In the genomic region with DNA sequence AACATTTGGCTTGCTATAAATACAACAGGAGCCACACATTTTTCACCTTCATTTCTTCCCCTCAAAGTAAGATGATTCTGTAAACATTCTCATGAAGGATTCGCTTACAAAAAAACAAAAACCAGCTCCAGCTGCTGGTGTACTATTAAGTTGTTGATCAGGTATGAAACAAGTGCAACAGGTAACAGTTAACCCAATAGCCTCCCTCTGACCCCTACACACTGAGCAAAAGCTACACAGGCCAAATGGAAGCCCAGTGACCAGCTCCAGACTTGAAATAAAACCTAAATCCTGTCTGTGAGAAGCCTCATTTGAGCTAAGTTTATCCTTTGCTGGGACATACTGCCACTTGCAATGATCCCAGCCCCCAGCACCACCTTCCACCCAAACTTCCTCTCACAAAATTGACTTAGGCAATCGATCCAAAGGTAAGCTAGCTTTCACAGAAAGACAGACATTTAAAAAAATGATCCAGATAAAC, we compare ENCODE assay signal across 10 cellular contexts. TPM values are rescaled to one million over a fixed set of nuclear protein-coding genes. Genes with fewer than 3 reads are reported as not detected.
DNase-seq lines count a peak whose midpoint lies in the region; ATAC-seq, FAIRE-seq and TF ChIP-seq lines count a peak whose summit lies in the region.
"Had no signal": no experiment of that assay in that cellular context is flagged by ENCODE, and none has a peak within 500 bp of the region (broad histone marks: within the 10 kb centered on the region; RNA-seq: fewer than 3 reads in every experiment).

No MANE protein-coding gene starts in this region.

- no peak overlapping the region for H3K4me2 ChIP-seq in HepG2 (ENCODE audit: low read depth, low read length)

- in situ Hi-C loops in HepG2 (cut with HindIII; ENCODE audit: extremely low pct_ligation_motif_present, low pct_unique_long_range_greater_than_20kb) = loop anchor here (10.0 kb wide), 1 partner anchor 242 kb away; no protein-coding TSS in a partner anchor

- H4K20me1 ChIP-seq in HepG2 (ENCODE audit: insufficient read depth, low read length) = no peaks in the 10 kb centered on the region

- TF ChIP-seq POLR2A in HepG2 (IDR thresholded peaks at IDR 0.05; ENCODE audit: insufficient read depth in 1 of 2, low read depth in 2 of 2, low read length in 2 of 2) = no peak

- POLR2A ChIA-PET in HepG2 (lab: Yijun Ruan, JAX) = no interaction called here

- H3K4me1 Mint-ChIP-seq in mesothelial cell of epicardium = peaks cover 44% of the 10 kb centered on the region

- no TSS peak for BruUV-seq in HepG2 (replicated peaks; lab: Mats Ljungman, UMichigan)

- intact Hi-C loops in HepG2 (cut with micrococcal nuclease; ENCODE audit: unreplicated experiment) = no loop called here

- H3K9me3 ChIP-seq in liver (ENCODE audit: control insufficient read depth in 4 of 4, low read length in 3 of 4) (no peaks in the 10 kb centered on the region), HepG2 (ENCODE audit: low read length) (no peaks in the 10 kb centered on the region)

- H3K4me1 ChIP-seq in liver (ENCODE audit: control insufficient read depth in 4 of 4, insufficient read depth in 4 of 4, low read length in 3 of 4) = peaks cover 3 to 17% (median 15%) of the 10 kb centered on the region in 4 donors
- no peaks in the 10 kb centered on the region for H3K4me1 ChIP-seq in HepG2 (ENCODE audit: insufficient read depth, low read length)

- H3K27me3 ChIP-seq in liver (ENCODE audit: control insufficient read depth in 4 of 4, insufficient read depth in 4 of 4, low read length in 3 of 4) = no peaks in the 10 kb centered on the region
- peaks cover 0 to 20% of the 10 kb centered on the region in 2 experiments; a peak in 2 of 5 replicates for H3K27me3 ChIP-seq in HepG2 (ENCODE audit: control insufficient read depth in 1 of 2, insufficient read depth in 2 of 2, low read length in 2 of 2)

- WGBS in liver = 39% methylated on average over 2 of the region's 2 CpGs
- 8% methylated on average over 2 of the region's 2 CpGs for WGBS in HepG2 (ENCODE audit: low lambda C conversion rate)

- H2AFZ ChIP-seq in HepG2 (ENCODE audit: low read length) = no peak overlapping the region

- no peak for FAIRE-seq in HepG2 (lab: Jason Lieb, UNC)

- no peaks in the 10 kb centered on the region for H3K9me3 Mint-ChIP-seq in mesothelial cell of epicardium

- H3K36me3 Mint-ChIP-seq in mesothelial cell of epicardium = no peaks in the 10 kb centered on the region

- H3K79me2 ChIP-seq in HepG2 (ENCODE audit: insufficient read depth, low read length) = no peaks in the 10 kb centered on the region

- ATAC-seq in HepG2 = no peak
- ATAC-seq in HG02884 (IDR thresholded peaks at IDR 0.05; ENCODE audit: unreplicated experiment) = no peak

- peak overlapping the region; percentile 36 to 68 (median 43) for H3K4me3 ChIP-seq in liver (ENCODE audit: low read depth in 1 of 3, low read length in 3 of 3)
- no peak overlapping the region for H3K4me3 ChIP-seq in HepG2 (replicated peaks in 1 of 3; ENCODE audit: insufficient read depth in 1 of 3, low read depth in 2 of 3, low read length in 3 of 3)
- H3K4me3 ChIP-seq in choroid plexus epithelial cell (ENCODE audit: low read depth, low read length) = peak overlapping the region; percentile 66

- TF ChIP-seq EP300 in HepG2 (IDR thresholded peaks at IDR 0.05; ENCODE audit: low read depth in 2 of 2, low read length in 2 of 2) (no peak), HepG2 (CRISPR knock-in tag; IDR thresholded peaks at IDR 0.05; ENCODE audit: borderline replicate concordance) (no peak)

- peak overlapping the region in 1 of 2 donors; percentile 8 for H3K27ac ChIP-seq in liver (ENCODE audit: low read depth in 1 of 2, low read length in 2 of 2)
- H3K27ac ChIP-seq in HepG2 (ENCODE audit: extremely low read length, insufficient read depth, low read length) = no peak overlapping the region

- TF ChIP-seq RAD21 in liver (IDR thresholded peaks at IDR 0.05) (no peak), HepG2 (CRISPR knock-in tag; IDR thresholded peaks at IDR 0.05) (no peak)

- DNase-seq in HepG2 (ENCODE audit: low spot score) (no peak), choroid plexus epithelial cell (ENCODE audit: low read depth) (no peak), mesothelial cell of epicardium (ENCODE audit: low spot score in 2 of 2, unreplicated experiment in 2 of 2) (no peak), GM10266 (ENCODE audit: extremely low spot score) (no peak)
- no peak for DNase-seq in stimulated activated CD8-positive, alpha-beta memory T cell treated with anti-CD3 and anti-CD28 coated beads, Interleukin-4, amount 100 ng/mL, for 48 hours
- no peak for DNase-seq in stimulated activated CD4-positive, alpha-beta T cell treated with anti-CD3 and anti-CD28 coated beads, Interleukin-2, amount 100 ng/mL, for 48 hours
- DNase-seq: DMS 273 treated with DMSO at 0.1 percent for 48 hours, NCI-H2081 treated with DMSO at 0.1 percent for 48 hours had no signal

- H3K27ac Mint-ChIP-seq in mesothelial cell of epicardium = peak overlapping the region; percentile 89

- H3K9ac ChIP-seq in liver (ENCODE audit: low read depth in 1 of 2, low read length in 2 of 2) = no peak overlapping the region
- no peak overlapping the region for H3K9ac ChIP-seq in HepG2 (ENCODE audit: insufficient read depth, low read depth, low read length)

- H3K36me3 ChIP-seq in liver (ENCODE audit: control insufficient read depth in 4 of 4, insufficient read depth in 3 of 4, low read depth in 1 of 4, low read length in 3 of 4) (peaks cover 0 to under 1% (median 0%) of the 10 kb centered on the region in 4 donors), HepG2 (replicated peaks in 1 of 2; ENCODE audit: control insufficient read depth in 1 of 2, insufficient read depth in 2 of 2, low read length in 2 of 2) (no peaks in the 10 kb centered on the region)

- TF ChIP-seq CTCF in liver (IDR thresholded peaks at IDR 0.05; ENCODE audit: low read depth, low read length, missing input control) (no peak), HepG2 (CRISPR knock-in tag; IDR thresholded peaks at IDR 0.05) (no peak), choroid plexus epithelial cell (conservative IDR thresholded peaks at IDR 0.05; ENCODE audit: low read depth, low read length) (no peak), mesothelial cell of epicardium (IDR thresholded peaks at IDR 0.05; ENCODE audit: unreplicated experiment) (no peak), GM10266 (IDR thresholded peaks at IDR 0.05; ENCODE audit: control insufficient read depth, insufficient read depth, low read depth, missing control alignments) (no peak)

- CTCF ChIA-PET in HepG2 (lab: Yijun Ruan, JAX; ENCODE audit: low intra/inter-chr PET ratio, low total read pairs) = no interaction called here

- H3K27me3 Mint-ChIP-seq in mesothelial cell of epicardium (ENCODE audit: low read depth) = peaks cover 19% of the 10 kb centered on the region

- peak overlapping the region; percentile 87 for H3K4me3 Mint-ChIP-seq in mesothelial cell of epicardium

TF ChIP-seq in liver, 16 proteins besides CTCF, POLR2A, EP300 and RAD21 (continues in another document):
- TF ChIP-seq, protein P1, sequence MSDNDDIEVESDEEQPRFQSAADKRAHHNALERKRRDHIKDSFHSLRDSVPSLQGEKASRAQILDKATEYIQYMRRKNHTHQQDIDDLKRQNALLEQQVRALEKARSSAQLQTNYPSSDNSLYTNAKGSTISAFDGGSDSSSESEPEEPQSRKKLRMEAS (IDR thresholded peaks at IDR 0.05) = no peak
- TF ChIP-seq EGR1 (IDR thresholded peaks at IDR 0.05; ENCODE audit: low read depth in 2 of 2) (no peak), YY1 (IDR thresholded peaks at IDR 0.05) (no peak), HNF4G (IDR thresholded peaks at IDR 0.05) (no peak), JUND (IDR thresholded peaks at IDR 0.05) (no peak), SP1 (IDR thresholded peaks at IDR 0.05) (no peak), NR2F2 (IDR thresholded peaks at IDR 0.05) (no peak), GABPA (IDR thresholded peaks at IDR 0.05 in 1 of 2, conservative IDR thresholded peaks at IDR 0.05 in 1 of 2) (no peak)

TF ChIP-seq in HepG2, 621 proteins besides CTCF, POLR2A, EP300 and RAD21 (continues in another document):
- TF ChIP-seq NR2F2 (IDR thresholded peaks at IDR 0.05; ENCODE audit: borderline replicate concordance, low read depth) = no peak
- no peak for TF ChIP-seq ZZZ3 (CRISPR knock-in tag; IDR thresholded peaks at IDR 0.05; ENCODE audit: borderline replicate concordance)

RNA-seq across cellular contexts. Expression of a gene that starts 1.0 kb away (rescaled TPM):
- total RNA-seq in liver = 1 to 10 TPM; 4.3 to 7.4 TPM
- polyA plus RNA-seq in liver = 1 to 10 TPM; 3.0 to 5.2 TPM
- 0.07 and 0.24 TPM in 2 replicates for total RNA-seq in HepG2 (2016; rRNA removed; fragmentation: Illumina TruSeq; extraction: Trizol)
- total RNA-seq in HepG2 (2016; cell fraction: cytosol; rRNA removed; fragmentation: Illumina TruSeq; extraction: Trizol; ENCODE audit: low read depth) = 0.09 TPM in 1 of 2 replicates, not detected in the other
- total RNA-seq in HepG2 (2016; cell fraction: insoluble cytoplasmic fraction; rRNA removed; fragmentation: Illumina TruSeq; extraction: Trizol) = 0.11 and 0.16 TPM in 2 replicates
- total RNA-seq in HepG2 (2016; cell fraction: membrane; rRNA removed; fragmentation: Illumina TruSeq; extraction: Trizol) = 0.06 and 0.21 TPM in 2 replicates
- 0.13 and 0.16 TPM in 2 replicates for total RNA-seq in HepG2 (2016; cell fraction: nucleus; rRNA removed; fragmentation: Illumina TruSeq; extraction: Trizol)
- 0.13 and 0.24 TPM in 2 replicates for polyA plus RNA-seq in HepG2 (2011; rRNA removed)
- 0.08 and 0.10 TPM in 2 replicates for polyA plus RNA-seq in HepG2 (2011; cell fraction: cytosol; rRNA removed)
- polyA plus RNA-seq in HepG2 (2011; cell fraction: nucleus; rRNA removed) = 0.32 and 0.62 TPM in 2 replicates
- polyA plus RNA-seq in HepG2 (2012) = 0.25 and 0.35 TPM in 2 replicates
- polyA plus RNA-seq in HepG2 (2016; cell fraction: cytosol; fragmentation: Illumina TruSeq; extraction: Trizol; ENCODE audit: low read depth) = not detected in 2 replicates
- 0.28 TPM in 1 of 2 replicates, not detected in the other for polyA plus RNA-seq in HepG2 (2016; cell fraction: insoluble cytoplasmic fraction; fragmentation: Illumina TruSeq; extraction: Trizol; ENCODE audit: low read depth)
- polyA plus RNA-seq in HepG2 (2016; cell fraction: membrane; fragmentation: Illumina TruSeq; extraction: Trizol; ENCODE audit: low read depth) = not detected in 2 replicates
- polyA plus RNA-seq in HepG2 (2016; cell fraction: nucleus; fragmentation: Illumina TruSeq; extraction: Trizol; ENCODE audit: insufficient read depth, low read depth) = 0.13 TPM in 1 of 2 replicates, not detected in the other
- 0.88 TPM in 1 of 2 replicates, not detected in the other for polyA minus RNA-seq in HepG2 (2011; rRNA and poly(A)+ RNA removed; ENCODE audit: low replicate concordance)
- polyA minus RNA-seq in HepG2 (2011; cell fraction: cytosol; rRNA and poly(A)+ RNA removed) = 0.30 TPM in 1 of 2 replicates, not detected in the other
- 1.1 and 1.2 TPM in 2 replicates for polyA minus RNA-seq in HepG2 (2011; cell fraction: nucleus; rRNA and poly(A)+ RNA removed)
- total RNA-seq in mesothelial cell of epicardium = 49.7 to 54.6 TPM (median 53.4 TPM) in 3 replicates

Comparison
In these comparisons a context has a peak if more than half of its experiments do, and no peak if none do; other contexts are left out.
1. H3K4me3 ChIP-seq: peak in liver (3 of 3) and choroid plexus epithelial cell (single experiment); none in HepG2 (0 of 3).